23 cellular contexts compared by ENCODE assay signal in the genomic region with DNA sequence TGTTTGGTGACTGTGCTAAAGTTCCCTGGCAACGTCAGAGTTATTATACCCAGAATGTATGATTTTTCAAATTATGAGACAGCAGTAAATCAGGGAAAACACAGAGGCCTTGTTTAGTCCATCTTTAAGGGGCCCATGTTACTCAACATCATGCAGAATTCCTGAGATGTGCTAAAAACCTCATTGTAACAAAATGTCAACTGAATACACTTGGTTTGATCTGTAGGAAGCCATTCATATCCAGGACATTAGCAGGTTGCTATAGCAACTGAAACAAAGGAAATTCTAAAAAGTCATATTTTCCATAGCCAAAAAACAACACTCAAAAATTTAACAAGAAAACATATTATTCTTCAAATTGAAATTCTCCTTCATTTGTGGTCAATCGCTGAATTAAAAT. TPM values are rescaled to one million over a fixed set of nuclear protein-coding genes. Genes with fewer than 3 reads are reported as not detected.
DNase-seq lines count a peak whose midpoint lies in the region; ATAC-seq, FAIRE-seq and TF ChIP-seq lines count a peak whose summit lies in the region.
"Had no signal": no experiment of that assay in that cellular context is flagged by ENCODE, and none has a peak within 500 bp of the region (broad histone marks: within the 10 kb centered on the region; RNA-seq: fewer than 3 reads in every experiment).

No MANE protein-coding gene starts in this region.

- H3K9me3 ChIP-seq in HepG2 (ENCODE audit: low read length) (no peaks in the 10 kb centered on the region), right lobe of liver (no peaks in the 10 kb centered on the region), osteoblast (ENCODE audit: low read depth, low read length) (no peaks in the 10 kb centered on the region)
- H3K9me3 ChIP-seq: BLaER1 had no signal

- H3K4me3 ChIP-seq in HepG2 (replicated peaks in 1 of 3; ENCODE audit: insufficient read depth in 1 of 3, low read depth in 2 of 3, low read length in 3 of 3), result no peak overlapping the region
- no peak overlapping the region for H3K4me3 ChIP-seq in right lobe of liver
- no peak overlapping the region for H3K4me3 ChIP-seq in fibroblast of pulmonary artery (replicated peaks; ENCODE audit: low read depth, low read length)
- no peak overlapping the region for H3K4me3 ChIP-seq in osteoblast (ENCODE audit: insufficient read depth, low read length)
- H3K4me3 ChIP-seq: BLaER1 had no signal

- no peaks in the 10 kb centered on the region for H3K36me3 ChIP-seq in HepG2 (replicated peaks in 1 of 2; ENCODE audit: control insufficient read depth in 1 of 2, insufficient read depth in 2 of 2, low read length in 2 of 2)
- H3K36me3 ChIP-seq in right lobe of liver, result no peaks in the 10 kb centered on the region
- H3K36me3 ChIP-seq in osteoblast (ENCODE audit: insufficient read depth, low read length), result peaks cover 84% of the 10 kb centered on the region
- H3K36me3 ChIP-seq: BLaER1 had no signal

- TF ChIP-seq RAD21 in HepG2 (CRISPR knock-in tag; IDR thresholded peaks at IDR 0.05), result no peak

- no peak overlapping the region for H3K4me2 ChIP-seq in HepG2 (ENCODE audit: low read depth, low read length)
- H3K4me2 ChIP-seq in osteoblast (ENCODE audit: insufficient read depth, low read length), result no peak overlapping the region
- H3K4me2 ChIP-seq: BLaER1 had no signal

- no peaks in the 10 kb centered on the region for H3K27me3 ChIP-seq in HepG2 (ENCODE audit: control insufficient read depth in 1 of 2, insufficient read depth in 2 of 2, low read length in 2 of 2)
- no peaks in the 10 kb centered on the region for H3K27me3 ChIP-seq in right lobe of liver
- H3K27me3 ChIP-seq in osteoblast (ENCODE audit: insufficient read depth, low read length), result no peaks in the 10 kb centered on the region
- H3K27me3 ChIP-seq: BLaER1 had no signal

- no peaks in the 10 kb centered on the region for H4K20me1 ChIP-seq in HepG2 (ENCODE audit: insufficient read depth, low read length)
- peaks cover 2% of the 10 kb centered on the region for H4K20me1 ChIP-seq in osteoblast (ENCODE audit: insufficient read depth, low read length)
- H4K20me1 ChIP-seq: BLaER1 had no signal

- ATAC-seq in HepG2 (no peak), right lobe of liver (no peak), GM18907 (IDR thresholded peaks at IDR 0.05; ENCODE audit: unreplicated experiment) (no peak)
- ATAC-seq: CD8-positive, alpha-beta T cell had no signal

- TF ChIP-seq CTCF in HepG2 (CRISPR knock-in tag; IDR thresholded peaks at IDR 0.05) (no peak), right lobe of liver (IDR thresholded peaks at IDR 0.05) (no peak), fibroblast of pulmonary artery (IDR thresholded peaks at IDR 0.05; ENCODE audit: low read length, missing control alignments) (no peak), osteoblast (IDR thresholded peaks at IDR 0.05; ENCODE audit: extremely low read depth, low read depth, low read length) (no peak)

- FAIRE-seq in HepG2 (lab: Jason Lieb, UNC), result no peak
- FAIRE-seq: D721Med, G401.6 had no signal

- intact Hi-C loops in HepG2 (cut with micrococcal nuclease; ENCODE audit: unreplicated experiment), result no loop called here
- intact Hi-C loops in right lobe of liver (cut with DNase I), result no loop called here

- WGBS in HepG2 (ENCODE audit: low lambda C conversion rate), result 1% methylated on average over 2 of the region's 2 CpGs
- WGBS in right lobe of liver (ENCODE audit: insufficient coverage, low coverage, low lambda C conversion rate, missing lambda C conversion rate), result 45% methylated on average over 2 of the region's 2 CpGs

- H3K4me1 ChIP-seq in HepG2 (ENCODE audit: insufficient read depth, low read length) (no peaks in the 10 kb centered on the region), right lobe of liver (no peaks in the 10 kb centered on the region), osteoblast (ENCODE audit: insufficient read depth, low read length) (peaks cover 15% of the 10 kb centered on the region)

- no TSS peak for BruUV-seq in HepG2 (replicated peaks; lab: Mats Ljungman, UMichigan)

- H3K9ac ChIP-seq in HepG2 (ENCODE audit: insufficient read depth, low read depth, low read length), result no peak overlapping the region
- H3K9ac ChIP-seq: BLaER1 had no signal

- POLR2A ChIA-PET in HepG2 (lab: Yijun Ruan, JAX), result no interaction called here

- no peak for DNase-seq in HepG2 (ENCODE audit: low spot score)
- DNase-seq in right lobe of liver, result no peak
- DNase-seq in fibroblast of pulmonary artery (ENCODE audit: low read depth), result peak; percentile 43
- no peak for DNase-seq in osteoblast (ENCODE audit: insufficient read length, low spot score, missing footprints)
- no peak for DNase-seq in DMS53 treated with DMSO at 0.1 percent for 48 hours (lab: John Stamatoyannopoulos, UW; ENCODE audit: unreplicated experiment)
- no peak for DNase-seq in activated CD4-positive, alpha-beta T cell treated with anti-CD3 and anti-CD28 coated beads for 48 hours
- no peak for DNase-seq in NCI-H2227 treated with DMSO at 0.1 percent for 48 hours (lab: John Stamatoyannopoulos, UW)
- DNase-seq: CD8-positive, alpha-beta T cell; DND-41; GOT3; KBM-7; MV-4-11; NCI-H1417 treated with DMSO at 0.1 percent for 48 hours; NCI-H1930; NCI-H748 treated with DMSO at 0.1 percent for 48 hours; OCI-M1; RPMI8226; SIG-M5 had no signal

- in situ Hi-C loops in HepG2 (cut with HindIII; ENCODE audit: extremely low pct_ligation_motif_present, low pct_unique_long_range_greater_than_20kb), result no loop called here

- no peak overlapping the region for H3K27ac ChIP-seq in HepG2 (ENCODE audit: extremely low read length, insufficient read depth, low read length)
- H3K27ac ChIP-seq in right lobe of liver, result no peak overlapping the region
- peak overlapping the region; percentile 49 for H3K27ac ChIP-seq in osteoblast (ENCODE audit: low read depth, low read length)
- H3K27ac ChIP-seq: 22Rv1, BLaER1 had no signal

- TF ChIP-seq POLR2A in HepG2 (IDR thresholded peaks at IDR 0.05; ENCODE audit: insufficient read depth in 1 of 2, low read depth in 2 of 2, low read length in 2 of 2), result no peak
- no peak for TF ChIP-seq POLR2A in right lobe of liver (IDR thresholded peaks at IDR 0.05)

- H2AFZ ChIP-seq in HepG2 (ENCODE audit: low read length) (no peak overlapping the region), osteoblast (ENCODE audit: low read length) (no peak overlapping the region)

- H3K79me2 ChIP-seq in HepG2 (ENCODE audit: insufficient read depth, low read length) (no peaks in the 10 kb centered on the region), osteoblast (ENCODE audit: insufficient read depth, low read length) (peaks cover 10% of the 10 kb centered on the region)

- TF ChIP-seq EP300 in HepG2 (IDR thresholded peaks at IDR 0.05; ENCODE audit: low read depth in 2 of 2, low read length in 2 of 2), result no peak
- no peak for TF ChIP-seq EP300 in HepG2 (CRISPR knock-in tag; IDR thresholded peaks at IDR 0.05; ENCODE audit: borderline replicate concordance)

- CTCF ChIA-PET in HepG2 (lab: Yijun Ruan, JAX; ENCODE audit: low intra/inter-chr PET ratio, low total read pairs), result no interaction called here

TF ChIP-seq in HepG2, 621 proteins besides CTCF, POLR2A, EP300 and RAD21:
- TF ChIP-seq, protein P1, sequence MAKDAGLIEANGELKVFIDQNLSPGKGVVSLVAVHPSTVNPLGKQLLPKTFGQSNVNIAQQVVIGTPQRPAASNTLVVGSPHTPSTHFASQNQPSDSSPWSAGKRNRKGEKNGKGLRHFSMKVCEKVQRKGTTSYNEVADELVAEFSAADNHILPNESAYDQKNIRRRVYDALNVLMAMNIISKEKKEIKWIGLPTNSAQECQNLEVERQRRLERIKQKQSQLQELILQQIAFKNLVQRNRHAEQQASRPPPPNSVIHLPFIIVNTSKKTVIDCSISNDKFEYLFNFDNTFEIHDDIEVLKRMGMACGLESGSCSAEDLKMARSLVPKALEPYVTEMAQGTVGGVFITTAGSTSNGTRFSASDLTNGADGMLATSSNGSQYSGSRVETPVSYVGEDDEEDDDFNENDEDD (CRISPR knock-in tag; IDR thresholded peaks at IDR 0.05; ENCODE audit: borderline replicate concordance), result no peak
- TF ChIP-seq RFX1 (IDR thresholded peaks at IDR 0.05), result peak; percentile 12; the same call in 1 of the 2 replicates

RNA-seq across cellular contexts. Expression of gene COL12A1, which starts 35.2 kb away (rescaled TPM):
- 0.02 TPM in 1 of 2 replicates, not detected in the other for total RNA-seq in HepG2 (2016; rRNA removed; fragmentation: Illumina TruSeq; extraction: Trizol)
- total RNA-seq in HepG2 (2016; cell fraction: cytosol; rRNA removed; fragmentation: Illumina TruSeq; extraction: Trizol; ENCODE audit: low read depth), result not detected in 2 replicates
- total RNA-seq in HepG2 (2016; cell fraction: insoluble cytoplasmic fraction; rRNA removed; fragmentation: Illumina TruSeq; extraction: Trizol), result not detected in 2 replicates
- not detected in 2 replicates for total RNA-seq in HepG2 (2016; cell fraction: membrane; rRNA removed; fragmentation: Illumina TruSeq; extraction: Trizol)
- total RNA-seq in HepG2 (2016; cell fraction: nucleus; rRNA removed; fragmentation: Illumina TruSeq; extraction: Trizol), result 0.06 TPM in 1 of 2 replicates, not detected in the other
- polyA plus RNA-seq in HepG2 (2011; rRNA removed), result 0.20 TPM in 1 of 2 replicates, not detected in the other
- polyA plus RNA-seq in HepG2 (2011; cell fraction: cytosol; rRNA removed), result 0.01 TPM in 1 of 2 replicates, not detected in the other
- 0.07 TPM in 1 of 2 replicates, not detected in the other for polyA plus RNA-seq in HepG2 (2011; cell fraction: nucleus; rRNA removed)
- polyA plus RNA-seq in HepG2 (2012), result 0.01 TPM in 1 of 2 replicates, not detected in the other
- not detected in 2 replicates for polyA plus RNA-seq in HepG2 (2016; cell fraction: cytosol; fragmentation: Illumina TruSeq; extraction: Trizol; ENCODE audit: low read depth)
- polyA plus RNA-seq in HepG2 (2016; cell fraction: insoluble cytoplasmic fraction; fragmentation: Illumina TruSeq; extraction: Trizol; ENCODE audit: low read depth), result not detected in 2 replicates
- polyA plus RNA-seq in HepG2 (2016; cell fraction: membrane; fragmentation: Illumina TruSeq; extraction: Trizol; ENCODE audit: low read depth), result not detected in 2 replicates
- polyA plus RNA-seq in HepG2 (2016; cell fraction: nucleus; fragmentation: Illumina TruSeq; extraction: Trizol; ENCODE audit: insufficient read depth, low read depth), result 0.12 TPM in 1 of 2 replicates, not detected in the other
- polyA minus RNA-seq in HepG2 (2011; rRNA and poly(A)+ RNA removed; ENCODE audit: low replicate concordance), result 328 TPM in 1 of 2 replicates, not detected in the other
- polyA minus RNA-seq in HepG2 (2011; cell fraction: cytosol; rRNA and poly(A)+ RNA removed), result 0.79 and 2.3 TPM in 2 replicates
- polyA minus RNA-seq in HepG2 (2011; cell fraction: nucleus; rRNA and poly(A)+ RNA removed), result 0.12 and 0.77 TPM in 2 replicates
- 1 to 10 TPM; 1.1 to 4.4 (median 3.0) TPM for total RNA-seq in right lobe of liver
- total RNA-seq in osteoblast, result 1,393 and 1,591 TPM in 2 replicates
- total RNA-seq: CD8-positive, alpha-beta T cell had no signal

Comparison
In these comparisons a context has a peak if more than half of its experiments do, and no peak if none do; other contexts are left out.
1. RNA of gene COL12A1, which starts 35.2 kb away (total RNA-seq): 1,393 to 1,591 TPM in osteoblast; 1.1 to 4.4 TPM in right lobe of liver and 0.02 to 0.06 TPM in HepG2; every median in the first group is over 100 times any median in the second.